ENCODE assay signal across 22 cellular contexts in genomic region chr22:21927174-21927823, GRCh38. TPM values are rescaled to one million over a fixed set of nuclear protein-coding genes. Genes with fewer than 3 reads are reported as not detected.
A peak's percentile ranks its signal among the peaks of the same experiment; 100 is the strongest.
DNase-seq lines count a peak whose midpoint lies in the region; ATAC-seq and TF ChIP-seq lines count a peak whose summit lies in the region.
"Had no signal": no experiment of that assay in that cellular context is flagged by ENCODE, and none has a peak within 500 bp of the region (broad histone marks: within the 10 kb centered on the region; RNA-seq: fewer than 3 reads in every experiment).

No MANE protein-coding gene starts in this region.

- no peaks in the 10 kb centered on the region for H3K4me1 Mint-ChIP-seq in stimulated activated naive CD8-positive, alpha-beta T cell treated with anti-CD3 and anti-CD28 coated beads, Interleukin-15, amount 100 ng/mL, for 72 hours
- H3K4me1 Mint-ChIP-seq in type B pancreatic cell (ENCODE audit: unreplicated experiment), result peaks cover 11% of the 10 kb centered on the region
- H3K4me1 Mint-ChIP-seq: CD4-positive, CD25-positive, alpha-beta regulatory T cell had no signal

- no peak for TF ChIP-seq CTCF in type B pancreatic cell (conservative IDR thresholded peaks at IDR 0.05)

- H3K9me3 Mint-ChIP-seq in stimulated activated naive CD8-positive, alpha-beta T cell treated with anti-CD3 and anti-CD28 coated beads, Interleukin-15, amount 100 ng/mL, for 72 hours, result no peaks in the 10 kb centered on the region
- no peaks in the 10 kb centered on the region for H3K9me3 Mint-ChIP-seq in type B pancreatic cell
- H3K9me3 Mint-ChIP-seq: CD4-positive, CD25-positive, alpha-beta regulatory T cell; mesothelial cell of epicardium; naive thymus-derived CD8-positive, alpha-beta T cell had no signal

- H3K4me3 Mint-ChIP-seq in stimulated activated naive CD8-positive, alpha-beta T cell treated with anti-CD3 and anti-CD28 coated beads, Interleukin-15, amount 100 ng/mL, for 72 hours, result no peak overlapping the region
- no peak overlapping the region for H3K4me3 Mint-ChIP-seq in type B pancreatic cell
- H3K4me3 Mint-ChIP-seq: mesothelial cell of epicardium; naive thymus-derived CD8-positive, alpha-beta T cell had no signal

- H3K27ac ChIP-seq in caudate nucleus (ENCODE audit: low read depth, low read length), result peak overlapping the region; percentile 86
- H3K27ac ChIP-seq: heart left ventricle, left lung, parathyroid adenoma, vagina had no signal

- H3K27me3 Mint-ChIP-seq in stimulated activated naive CD8-positive, alpha-beta T cell treated with anti-CD3 and anti-CD28 coated beads, Interleukin-15, amount 100 ng/mL, for 72 hours, result no peaks in the 10 kb centered on the region
- no peaks in the 10 kb centered on the region for H3K27me3 Mint-ChIP-seq in type B pancreatic cell
- H3K27me3 Mint-ChIP-seq: CD4-positive, CD25-positive, alpha-beta regulatory T cell; naive thymus-derived CD8-positive, alpha-beta T cell had no signal

- H3K36me3 Mint-ChIP-seq in type B pancreatic cell, result peaks cover 4% of the 10 kb centered on the region

- ATAC-seq in stimulated activated naive CD8-positive, alpha-beta T cell treated with anti-CD3 and anti-CD28 coated beads, Interleukin-15, amount 100 ng/mL, for 72 hours, result no peak
- ATAC-seq in stimulated activated naive CD8-positive, alpha-beta T cell treated with anti-CD3 and anti-CD28 coated beads, Interleukin-15, Interleukin-2, amounts not matched to agents 100 U/mL and 50 U/mL, for 24 hours, result no peak
- no peak for ATAC-seq in HG02852 (IDR thresholded peaks at IDR 0.05; ENCODE audit: unreplicated experiment)
- ATAC-seq: HepG2; left lung; naive thymus-derived CD8-positive, alpha-beta T cell had no signal

- DNase-seq in stimulated activated naive CD8-positive, alpha-beta T cell treated with anti-CD3 and anti-CD28 coated beads, Interleukin-15, amount 100 ng/mL, for 72 hours, result no peak
- DNase-seq in stimulated activated naive CD8-positive, alpha-beta T cell treated with anti-CD3 and anti-CD28 coated beads, Interleukin-15, Interleukin-2, amounts not matched to agents 100 U/mL and 50 U/mL, for 24 hours, result no peak
- DNase-seq in caudate nucleus (lab: John Stamatoyannopoulos, UW), result peak in 44 of 61 donors; percentile 24 to 91 (median 59)
- DNase-seq in left kidney (ENCODE audit: low read depth, low spot score), result peak; percentile 85
- DNase-seq in type B pancreatic cell (ENCODE audit: extremely low spot score, unreplicated experiment), result peak; percentile 62
- DNase-seq in T-helper 9 cell, result no peak
- no peak for DNase-seq in AML-193 (lab: John Stamatoyannopoulos, UW)
- DNase-seq: activated CD4-positive, alpha-beta T cell treated with anti-CD3 and anti-CD28 coated beads, Interleukin-2, amount 50 U/mL, for 48 hours; activated CD4-positive, CD25-positive, alpha-beta regulatory T cell; CD4-positive, CD25-positive, alpha-beta regulatory T cell; cortex of kidney; heart left ventricle; naive thymus-derived CD8-positive, alpha-beta T cell; NCI-H1105 treated with DMSO at 0.1 percent for 48 hours; NCI-H2107; NCI-H748 treated with DMSO at 0.1 percent for 48 hours had no signal

- H3K27ac Mint-ChIP-seq in stimulated activated naive CD8-positive, alpha-beta T cell treated with anti-CD3 and anti-CD28 coated beads, Interleukin-15, amount 100 ng/mL, for 72 hours, result peak overlapping the region; percentile 74 to 76
- no peak overlapping the region for H3K27ac Mint-ChIP-seq in type B pancreatic cell
- H3K27ac Mint-ChIP-seq: mesothelial cell of epicardium had no signal

RNA-seq across cellular contexts. Expression of gene PPM1F, which starts 25.3 kb away (rescaled TPM):
- total RNA-seq in type B pancreatic cell (ENCODE audit: low replicate concordance), result 16.9 and 25.1 TPM in 2 replicates

RNA-seq across cellular contexts. Expression of gene TOP3B, which starts 55.3 kb away (rescaled TPM):
- 47.7 and 66.3 TPM in 2 replicates for total RNA-seq in type B pancreatic cell (ENCODE audit: low replicate concordance)

RNA-seq across cellular contexts. Expression of gene MAPK1, which starts 59.9 kb away (rescaled TPM):
- total RNA-seq in type B pancreatic cell (ENCODE audit: low replicate concordance), result 112 and 130 TPM in 2 replicates

Comparison
In these comparisons a context has a peak if more than half of its experiments do, and no peak if none do; other contexts are left out.
1. DNase-seq: peak in caudate nucleus (44 of 61), left kidney (single experiment) and type B pancreatic cell (single experiment); none in stimulated activated naive CD8-positive, alpha-beta T cell treated with anti-CD3 and anti-CD28 coated beads, Interleukin-15, amount 100 ng/mL, for 72 hours (0 of 2), stimulated activated naive CD8-positive, alpha-beta T cell treated with anti-CD3 and anti-CD28 coated beads, Interleukin-15, Interleukin-2, amounts not matched to agents 100 U/mL and 50 U/mL, for 24 hours (single experiment), T-helper 9 cell (single experiment) and AML-193 (0 of 2).